In genomic region chr18:76569644-76570415, GRCh38 we compare ENCODE assay signal across 31 cellular contexts.
"Had no signal": no experiment of that assay in that cellular context is flagged by ENCODE, and none has a peak within 500 bp of the region (broad histone marks: within the 10 kb centered on the region; RNA-seq: fewer than 3 reads in every experiment).

No MANE protein-coding gene starts in this region.

- ATAC-seq: activated CD4-positive, CD25-positive, alpha-beta regulatory T cell treated with anti-CD3 and anti-CD28 coated beads, Interleukin-2, amount 50 U/mL, for 24 hours; activated T-cell treated with anti-CD3 and anti-CD28 coated beads, Interleukin-2, amount 50 U/mL, for 4 hours; activated T-helper 17 cell treated with anti-CD3 and anti-CD28 coated beads, Interleukin-2, amount 50 U/mL, for 72 hours; foreskin keratinocyte; heart right ventricle; mucosa of descending colon; natural killer cell treated with Interleukin-12 subunit alpha and Interleukin-12 subunit beta and Interleukin-15 and Interleukin-18, amount 100 ng/mL, for 72 hours; stimulated activated naive B cell treated with anti-CD40 and anti-IgM and Interleukin-4, amounts not matched to agents 10 μg/mL and 1 μg/mL and 100 μg/mL, for 72 hours had no signal

- H3K4me1 ChIP-seq: right atrium auricular region had no signal

- DNase-seq: activated CD4-positive, alpha-beta memory T cell treated with anti-CD3 and anti-CD28 coated beads, Interleukin-2, amount 10 ng/mL, durations not matched to agents 7 days and 5 days; activated CD4-positive, alpha-beta T cell treated with anti-CD3 and anti-CD28 coated beads, Interleukin-2, amount 10 ng/mL, durations not matched to agents 24 days and 14 days; activated gamma-delta T cell treated with Interleukin-2 at 50 U/mL for 16 hours; activated naive CD4-positive, alpha-beta T cell treated with anti-CD3 and anti-CD28 coated beads, Interleukin-2, amount 50 U/mL, for 16 hours; activated T-cell treated with anti-CD3 and anti-CD28 coated beads, Interleukin-2, amount 50 U/mL, for 4 hours; amniotic stem cell; brain microvascular endothelial cell; caudate nucleus; dermis blood vessel endothelial cell; effector CD4-positive, alpha-beta T cell; foreskin keratinocyte; heart right ventricle; left ventricle myocardium inferior; mucosa of descending colon; occipital lobe; stimulated activated CD4-positive, alpha-beta T cell treated with anti-CD3 and anti-CD28 coated beads, Interleukin-15, amount 100 ng/mL, for 24 hours; stimulated activated CD4-positive, alpha-beta T cell treated with anti-CD3 and anti-CD28 coated beads, Interleukin-2, amount 100 ng/mL, for 24 hours; stimulated activated naive B cell treated with anti-CD40 and anti-IgM and Interleukin-4, amounts not matched to agents 10 μg/mL and 1 μg/mL and 100 μg/mL, for 72 hours; stomach; T-helper 9 cell; thyroid gland; upper lobe of left lung; WERI-Rb-1 had no signal

- H3K9me3 ChIP-seq: esophagus muscularis mucosa, heart right ventricle, left ventricle myocardium inferior, mucosa of descending colon, right atrium auricular region, stomach, thyroid gland, upper lobe of left lung, vagina had no signal

- H3K27me3 ChIP-seq: brain microvascular endothelial cell, esophagus muscularis mucosa, foreskin keratinocyte, right atrium auricular region, stomach, thyroid gland, upper lobe of left lung, vagina had no signal

- FAIRE-seq: astrocyte, TTC549 had no signal

- H3K36me3 ChIP-seq: brain microvascular endothelial cell, esophagus muscularis mucosa, heart right ventricle, left ventricle myocardium inferior, right atrium auricular region, stomach, thyroid gland, upper lobe of left lung, vagina, WERI-Rb-1 had no signal

- H3K4me3 ChIP-seq: esophagus muscularis mucosa, heart right ventricle, left ventricle myocardium inferior, mucosa of descending colon, right atrium auricular region, stomach, thyroid gland, upper lobe of left lung, vagina had no signal

- H3K27ac ChIP-seq: brain microvascular endothelial cell, esophagus muscularis mucosa, foreskin keratinocyte, heart right ventricle, left ventricle myocardium inferior, right atrium auricular region, stomach, thyroid gland, vagina, WERI-Rb-1 had no signal
